19 cellular contexts compared by ENCODE assay signal in the genomic region with DNA sequence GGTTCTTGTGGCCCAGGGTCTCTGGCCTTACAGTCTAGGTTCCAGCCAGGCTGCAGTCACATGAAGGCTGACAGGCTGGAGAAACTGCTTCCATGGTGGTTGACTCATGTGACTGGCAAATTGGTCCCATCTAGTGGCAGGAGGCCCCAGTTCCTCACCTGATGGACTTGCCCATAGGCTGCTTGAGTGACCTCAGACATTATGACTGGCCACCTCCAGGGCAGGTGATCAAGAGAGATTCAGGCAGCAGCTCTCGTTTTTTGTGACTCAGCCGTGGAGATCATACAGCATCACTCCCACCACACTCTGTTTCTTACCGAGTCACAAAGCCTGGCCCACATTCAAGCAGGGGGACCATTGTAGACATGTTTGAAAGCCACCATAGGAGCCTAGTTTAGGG. TPM values are rescaled to one million over a fixed set of nuclear protein-coding genes. Genes with fewer than 3 reads are reported as not detected.
A peak's percentile ranks its signal among the peaks of the same experiment; 100 is the strongest.
DNase-seq lines count a peak whose midpoint lies in the region; ATAC-seq and TF ChIP-seq lines count a peak whose summit lies in the region.
"Had no signal": no experiment of that assay in that cellular context is flagged by ENCODE, and none has a peak within 500 bp of the region (broad histone marks: within the 10 kb centered on the region; RNA-seq: fewer than 3 reads in every experiment).

No MANE protein-coding gene starts in this region.

- no peaks in the 10 kb centered on the region for H3K27me3 Mint-ChIP-seq in activated naive CD4-positive, alpha-beta T cell treated with anti-CD3 and anti-CD28 coated beads, Interleukin-2, amount 50 U/mL, for 24 hours

- peaks cover 9% of the 10 kb centered on the region for H3K36me3 Mint-ChIP-seq in activated naive CD4-positive, alpha-beta T cell treated with anti-CD3 and anti-CD28 coated beads, Interleukin-2, amount 50 U/mL, for 24 hours

- peaks cover 26% of the 10 kb centered on the region for H3K4me1 Mint-ChIP-seq in activated naive CD4-positive, alpha-beta T cell treated with anti-CD3 and anti-CD28 coated beads, Interleukin-2, amount 50 U/mL, for 24 hours

- ATAC-seq in esophagus mucosa (peak; percentile 52), HG03342 (IDR thresholded peaks at IDR 0.05; ENCODE audit: unreplicated experiment) (no peak), GM18870 (IDR thresholded peaks at IDR 0.05; ENCODE audit: unreplicated experiment) (no peak)
- peak; percentile 56 for ATAC-seq in stimulated activated naive CD8-positive, alpha-beta T cell treated with anti-CD3 and anti-CD28 coated beads, Interleukin-15, Interleukin-2, amounts not matched to agents 100 U/mL and 50 U/mL, for 24 hours
- ATAC-seq: heart left ventricle, K562 had no signal

- CTCF ChIA-PET in RWPE1 (lab: Yijun Ruan, JAX) = interaction anchor here (0.6 kb wide), 1 partner anchor 1429 kb away, joined by 3 read pairs; no protein-coding TSS in a partner anchor

- POLR2A ChIA-PET in RWPE1 (lab: Yijun Ruan, JAX; ENCODE audit: low non-redundant PET) = no interaction called here

- TF ChIP-seq CTCF in RWPE1 (conservative IDR thresholded peaks at IDR 0.05; ENCODE audit: low read depth) = no peak

- H3K9me3 Mint-ChIP-seq in activated naive CD4-positive, alpha-beta T cell treated with anti-CD3 and anti-CD28 coated beads, Interleukin-2, amount 50 U/mL, for 24 hours = no peaks in the 10 kb centered on the region

- no peak for DNase-seq in activated naive CD4-positive, alpha-beta T cell treated with anti-CD3 and anti-CD28 coated beads, Interleukin-2, amount 50 U/mL, for 16 hours
- no peak for DNase-seq in RWPE1 (ENCODE audit: low spot score)
- no peak for DNase-seq in stimulated activated naive CD8-positive, alpha-beta T cell treated with anti-CD3 and anti-CD28 coated beads, Interleukin-15, Interleukin-2, amounts not matched to agents 100 U/mL and 50 U/mL, for 24 hours
- no peak for DNase-seq in head of caudate nucleus
- DNase-seq: activated CD8-positive, alpha-beta memory T cell treated with anti-CD3 and anti-CD28 coated beads, Interleukin-2, amount 50 U/mL, for 48 hours; amniotic stem cell; Calu3; GF-D8; heart left ventricle; kidney glomerular epithelial cell; NCI-H1105; NCI-H82; stomach had no signal

- no peak overlapping the region for H3K4me3 Mint-ChIP-seq in activated naive CD4-positive, alpha-beta T cell treated with anti-CD3 and anti-CD28 coated beads, Interleukin-2, amount 50 U/mL, for 24 hours

- intact Hi-C loops in head of caudate nucleus (cut with DNase I) = loop anchor here (5.0 kb wide), 2 partner anchors 192 to 272 kb away; no protein-coding TSS in a partner anchor

- H3K27ac ChIP-seq in RWPE1 = peak overlapping the region; percentile 20
- H3K27ac ChIP-seq: heart left ventricle, parathyroid adenoma, stomach had no signal

- peak overlapping the region; percentile 46 for H3K27ac Mint-ChIP-seq in activated naive CD4-positive, alpha-beta T cell treated with anti-CD3 and anti-CD28 coated beads, Interleukin-2, amount 50 U/mL, for 24 hours

RNA-seq across cellular contexts. Expression of a gene that starts 34.5 kb away (rescaled TPM):
- 13.7 TPM for total RNA-seq in esophagus mucosa

Comparison
In these comparisons a context has a peak if more than half of its experiments do, and no peak if none do; other contexts are left out.
1. ATAC-seq: peak in esophagus mucosa (single experiment) and stimulated activated naive CD8-positive, alpha-beta T cell treated with anti-CD3 and anti-CD28 coated beads, Interleukin-15, Interleukin-2, amounts not matched to agents 100 U/mL and 50 U/mL, for 24 hours (single experiment); none in HG03342 (single experiment) and GM18870 (single experiment).